Comparison of ENCODE assay signal across 23 cellular contexts in the genomic region with DNA sequence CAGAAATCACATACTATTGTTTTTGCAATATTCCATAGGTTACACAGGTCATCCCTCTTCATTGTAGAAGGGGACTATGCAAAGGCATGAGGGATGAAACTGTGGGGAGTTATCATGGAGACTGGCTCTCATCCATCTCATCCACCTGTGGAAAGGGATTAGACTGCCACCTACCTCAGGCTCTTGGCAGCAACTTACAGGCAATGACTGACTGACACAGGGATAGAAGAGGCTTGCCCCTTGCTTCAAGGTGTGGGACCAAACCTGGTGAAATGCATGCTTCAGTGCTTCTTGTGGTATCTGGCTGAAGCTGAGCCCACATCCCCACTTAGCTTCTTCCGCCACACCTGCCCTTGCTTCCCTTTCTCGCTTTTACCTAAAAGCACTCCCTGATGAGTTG.
"Had no signal": no experiment of that assay in that cellular context is flagged by ENCODE, and none has a peak within 500 bp of the region (broad histone marks: within the 10 kb centered on the region; RNA-seq: fewer than 3 reads in every experiment).

No MANE protein-coding gene starts in this region.

- H3K36me3 ChIP-seq: breast epithelium, colonic mucosa, heart right ventricle, transverse colon had no signal

- H3K36me3 Mint-ChIP-seq: activated naive CD8-positive, alpha-beta T cell treated with anti-CD3 and anti-CD28 coated beads for 36 hours; immature natural killer cell; naive thymus-derived CD8-positive, alpha-beta T cell; stimulated activated naive B cell treated with anti-CD40 and anti-IgM and Interleukin-4, amounts not matched to agents 10 μg/mL and 1 μg/mL and 100 μg/mL, for 72 hours had no signal

- H3K4me1 ChIP-seq: breast epithelium, colonic mucosa, transverse colon had no signal

- H3K4me3 ChIP-seq: breast epithelium, colonic mucosa, dorsolateral prefrontal cortex, heart right ventricle, lung, transverse colon had no signal

- H3K4me1 Mint-ChIP-seq: activated naive CD8-positive, alpha-beta T cell treated with anti-CD3 and anti-CD28 coated beads for 36 hours; central memory CD8-positive, alpha-beta T cell; immature natural killer cell; naive thymus-derived CD8-positive, alpha-beta T cell; stimulated activated naive B cell treated with anti-CD40 and anti-IgM and Interleukin-4, amounts not matched to agents 10 μg/mL and 1 μg/mL and 100 μg/mL, for 72 hours; T-helper 17 cell had no signal

- H3K27me3 Mint-ChIP-seq: central memory CD8-positive, alpha-beta T cell; stimulated activated naive B cell treated with anti-CD40 and anti-IgM and Interleukin-4, amounts not matched to agents 10 μg/mL and 1 μg/mL and 100 μg/mL, for 72 hours; T-helper 17 cell had no signal

- H3K9me3 Mint-ChIP-seq: activated naive CD8-positive, alpha-beta T cell treated with anti-CD3 and anti-CD28 coated beads for 36 hours; activated T-helper 1 cell treated with anti-CD3 and anti-CD28 coated beads, Interleukin-12 subunit alpha, Interleukin-12 subunit beta, Interleukin-2, Interleukin-4 antibody, amounts not matched to agents 30 ng/mL and 10 ng/mL and 1 ng/mL, durations not matched to agents 14 hours and 24 hours and 36 hours; stimulated activated naive B cell treated with anti-CD40 and anti-IgM and Interleukin-4, amounts not matched to agents 10 μg/mL and 1 μg/mL and 100 μg/mL, for 72 hours had no signal

- DNase-seq: activated CD4-positive, alpha-beta T cell treated with anti-CD3 and anti-CD28 coated beads for 1 hour; activated CD4-positive, alpha-beta T cell treated with anti-CD3 and anti-CD28 coated beads, Interleukin-2, amount 50 U/mL, for 1 hour; activated CD8-positive, alpha-beta T cell treated with anti-CD3 and anti-CD28 coated beads, Interleukin-2, amount 10 ng/mL, durations not matched to agents 7 days and 5 days; activated naive CD4-positive, alpha-beta T cell; activated naive CD8-positive, alpha-beta T cell treated with anti-CD3 and anti-CD28 coated beads for 36 hours; colonic mucosa; dorsolateral prefrontal cortex; heart right ventricle; immature natural killer cell; naive thymus-derived CD8-positive, alpha-beta T cell; retina; stimulated activated CD4-positive, alpha-beta T cell treated with anti-CD3 and anti-CD28 coated beads, Interleukin-2, amount 100 ng/mL, for 48 hours; stimulated activated CD8-positive, alpha-beta memory T cell treated with anti-CD3 and anti-CD28 coated beads, Interleukin-4, amount 100 ng/mL, for 48 hours; stimulated activated naive B cell treated with anti-CD40 and anti-IgM and Interleukin-4, amounts not matched to agents 10 μg/mL and 1 μg/mL and 100 μg/mL, for 72 hours; T-helper 17 cell; transverse colon had no signal

- ATAC-seq: activated CD8-positive, alpha-beta T cell treated with anti-CD3 and anti-CD28 coated beads, Interleukin-2, amount 10 ng/mL, durations not matched to agents 7 days and 5 days; heart right ventricle; left lobe of liver; naive thymus-derived CD8-positive, alpha-beta T cell; stimulated activated naive B cell treated with anti-CD40 and anti-IgM and Interleukin-4, amounts not matched to agents 10 μg/mL and 1 μg/mL and 100 μg/mL, for 72 hours; T-helper 17 cell had no signal

- H3K27ac ChIP-seq: breast epithelium, colonic mucosa, dorsolateral prefrontal cortex, epithelial cell of prostate, heart right ventricle, transverse colon, VCaP had no signal

- H3K27me3 ChIP-seq: breast epithelium, colonic mucosa, dorsolateral prefrontal cortex, heart right ventricle, transverse colon had no signal

- H3K9me3 ChIP-seq: breast epithelium, colonic mucosa, transverse colon had no signal

- H3K4me3 Mint-ChIP-seq: activated CD8-positive, alpha-beta T cell treated with anti-CD3 and anti-CD28 coated beads, Interleukin-2, amount 10 ng/mL, durations not matched to agents 7 days and 5 days; activated naive CD8-positive, alpha-beta T cell treated with anti-CD3 and anti-CD28 coated beads for 36 hours; activated T-helper 1 cell treated with anti-CD3 and anti-CD28 coated beads, Interleukin-12 subunit alpha, Interleukin-12 subunit beta, Interleukin-2, Interleukin-4 antibody, amounts not matched to agents 30 ng/mL and 10 ng/mL and 1 ng/mL, durations not matched to agents 14 hours and 24 hours and 36 hours; central memory CD8-positive, alpha-beta T cell; immature natural killer cell; naive thymus-derived CD8-positive, alpha-beta T cell; stimulated activated naive B cell treated with anti-CD40 and anti-IgM and Interleukin-4, amounts not matched to agents 10 μg/mL and 1 μg/mL and 100 μg/mL, for 72 hours; T-helper 17 cell had no signal

- H3K27ac Mint-ChIP-seq: activated CD8-positive, alpha-beta T cell treated with anti-CD3 and anti-CD28 coated beads, Interleukin-2, amount 10 ng/mL, durations not matched to agents 7 days and 5 days; activated naive CD8-positive, alpha-beta T cell treated with anti-CD3 and anti-CD28 coated beads for 36 hours; activated T-helper 1 cell treated with anti-CD3 and anti-CD28 coated beads, Interleukin-12 subunit alpha, Interleukin-12 subunit beta, Interleukin-2, Interleukin-4 antibody, amounts not matched to agents 30 ng/mL and 10 ng/mL and 1 ng/mL, durations not matched to agents 14 hours and 24 hours and 36 hours; immature natural killer cell; naive thymus-derived CD8-positive, alpha-beta T cell; stimulated activated naive B cell treated with anti-CD40 and anti-IgM and Interleukin-4, amounts not matched to agents 10 μg/mL and 1 μg/mL and 100 μg/mL, for 72 hours; T-helper 17 cell had no signal
